8 cellular contexts compared by ENCODE assay signal in the genomic region with DNA sequence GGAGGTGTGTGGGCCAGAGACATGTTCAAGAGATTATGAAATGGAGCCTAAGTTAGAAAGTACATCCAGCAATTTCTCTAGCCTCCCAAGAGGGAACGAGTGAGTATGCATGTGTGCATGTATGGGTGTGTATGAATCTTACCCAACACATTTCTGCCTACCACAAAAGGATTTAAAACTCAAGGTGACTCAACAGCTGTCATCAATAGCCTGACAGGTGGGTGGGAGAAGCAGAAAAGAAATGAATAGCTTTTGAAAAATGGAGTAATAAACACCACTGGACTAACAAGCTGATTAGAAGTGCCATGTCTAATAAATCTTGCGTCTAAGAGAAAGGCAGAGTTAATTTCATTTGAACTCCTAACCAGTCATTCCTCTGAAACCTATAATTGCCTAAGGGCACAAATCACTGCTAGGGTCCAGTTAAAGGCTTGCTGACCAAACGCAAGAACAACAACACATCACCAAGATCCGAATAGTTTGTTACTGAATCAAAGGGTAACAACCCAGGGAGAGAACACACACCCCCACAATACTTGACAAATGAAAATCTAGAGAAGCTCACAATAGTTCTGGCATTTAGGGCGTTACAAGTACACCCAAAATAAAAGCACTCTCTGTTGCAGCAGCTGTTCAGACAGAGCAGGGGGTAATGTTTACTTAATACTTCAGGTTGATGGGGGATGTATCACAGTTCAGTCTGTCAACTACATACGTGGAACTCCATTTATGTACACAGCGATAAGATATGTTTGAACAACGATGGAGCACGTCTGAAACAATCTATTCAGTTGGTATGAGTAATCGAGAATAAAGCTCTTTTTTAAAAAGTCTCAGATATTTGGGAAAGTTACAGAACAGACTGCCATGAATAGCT. TPM values are rescaled to one million over a fixed set of nuclear protein-coding genes. Genes with fewer than 3 reads are reported as not detected.
DNase-seq lines count a peak whose midpoint lies in the region; ATAC-seq, FAIRE-seq and TF ChIP-seq lines count a peak whose summit lies in the region.

No MANE protein-coding gene starts in this region.

- H3K36me3 Mint-ChIP-seq in activated T-cell treated with anti-CD3 and anti-CD28 coated beads, Interleukin-2, amount 50 U/mL, for 4 hours (ENCODE audit: insufficient read depth) = peaks cover 15% of the 10 kb centered on the region
- H3K36me3 Mint-ChIP-seq in effector memory CD8-positive, alpha-beta T cell (ENCODE audit: insufficient read depth) = peaks cover 48% of the 10 kb centered on the region

- H3K27me3 Mint-ChIP-seq in activated T-cell treated with anti-CD3 and anti-CD28 coated beads, Interleukin-2, amount 50 U/mL, for 4 hours (ENCODE audit: low read depth) = no peaks in the 10 kb centered on the region
- no peaks in the 10 kb centered on the region for H3K27me3 Mint-ChIP-seq in effector memory CD8-positive, alpha-beta T cell

- H3K4me1 Mint-ChIP-seq in activated T-cell treated with anti-CD3 and anti-CD28 coated beads, Interleukin-2, amount 50 U/mL, for 4 hours (ENCODE audit: low read depth) = peaks cover 43% of the 10 kb centered on the region
- peaks cover 37 to 49% of the 10 kb centered on the region in 2 donors for H3K4me1 Mint-ChIP-seq in effector memory CD8-positive, alpha-beta T cell (ENCODE audit: low read depth in 2 of 2)

- H3K4me3 Mint-ChIP-seq in activated T-cell treated with anti-CD3 and anti-CD28 coated beads, Interleukin-2, amount 50 U/mL, for 4 hours = peak overlapping the region; percentile 98
- peak overlapping the region; percentile 99 for H3K4me3 Mint-ChIP-seq in effector memory CD8-positive, alpha-beta T cell

- no peaks in the 10 kb centered on the region for H3K9me3 Mint-ChIP-seq in activated T-cell treated with anti-CD3 and anti-CD28 coated beads, Interleukin-2, amount 50 U/mL, for 4 hours
- H3K9me3 Mint-ChIP-seq in effector memory CD8-positive, alpha-beta T cell = no peaks in the 10 kb centered on the region

- no peaks in the 10 kb centered on the region for H3K27me3 ChIP-seq in pancreas

- TF ChIP-seq CTCF in pancreas (IDR thresholded peaks at IDR 0.05) = no peak

- WGBS in pancreas, 2 donors = 9 to 11% methylated on average over 10 of the region's 10 CpGs

- H3K4me3 ChIP-seq in pancreas = peak overlapping the region in 3 of 4 donors; percentile 75 to 91 (median 82)

- FAIRE-seq in pancreas (lab: Jason Lieb, UNC) (no peak), RCC 7860 (lab: Jason Lieb, UNC) (no peak)

- H3K27ac Mint-ChIP-seq in effector memory CD8-positive, alpha-beta T cell = peak overlapping the region; percentile 97 to 99

- intact Hi-C loops in pancreas (cut with DNase I) = no loop called here

- H3K4me1 ChIP-seq in pancreas = peaks cover 25 to 39% (median 35%) of the 10 kb centered on the region in 3 donors

- no peak for DNase-seq in activated T-cell treated with anti-CD3 and anti-CD28 coated beads, Interleukin-2, amount 50 U/mL, for 4 hours
- DNase-seq in activated T-cell treated with anti-CD3 and anti-CD28 coated beads for 4 hours (no peak), NCI-H748 treated with DMSO at 0.1 percent for 48 hours (lab: John Stamatoyannopoulos, UW) (peak; percentile 87), pancreas (no peak), germinal center (ENCODE audit: low spot score) (no peak), RCC 7860 (ENCODE audit: low spot score) (no peak)
- no peak for DNase-seq in effector memory CD8-positive, alpha-beta T cell
- no peak for DNase-seq in activated CD4-positive, alpha-beta T cell treated with anti-CD3 and anti-CD28 coated beads, Interleukin-2, amount 50 U/mL, for 1 hour

- no peaks in the 10 kb centered on the region for H3K9me3 ChIP-seq in pancreas

- peak; percentile 21 to 34 for ATAC-seq in activated T-cell treated with anti-CD3 and anti-CD28 coated beads, Interleukin-2, amount 50 U/mL, for 4 hours
- ATAC-seq in effector memory CD8-positive, alpha-beta T cell (replicated peaks) = no peak
- peak; percentile 44 to 57 (median 51) for ATAC-seq in pancreas

- peaks cover 0 to 13% (median 0%) of the 10 kb centered on the region in 3 donors for H3K36me3 ChIP-seq in pancreas

- H3K27ac ChIP-seq in pancreas = peak overlapping the region; percentile 49 to 99 (median 92)

RNA-seq across cellular contexts. Expression of gene KIAA0319L, which starts 1.4 kb away (rescaled TPM):
- 10 to 100 TPM; 16.4 to 19.2 (median 17.4) TPM for total RNA-seq in activated T-cell treated with anti-CD3 and anti-CD28 coated beads, Interleukin-2, amount 50 U/mL, for 4 hours
- total RNA-seq in pancreas = 10 to 100 TPM; 41.7 to 50.8 (median 45.7) TPM
- 10 to 100 TPM; 22.9 to 37.4 TPM for polyA plus RNA-seq in pancreas

RNA-seq across cellular contexts. Expression of gene NCDN, which starts 1.8 kb away (rescaled TPM):
- 10 to 100 TPM; 60.6 to 61.8 (median 61.6) TPM for total RNA-seq in activated T-cell treated with anti-CD3 and anti-CD28 coated beads, Interleukin-2, amount 50 U/mL, for 4 hours
- 10 to 100 TPM in 1 of 6 donors, 1 to 10 TPM in 5; 4.4 to 12.8 (median 6.9) TPM for total RNA-seq in pancreas
- 10 to 100 TPM in 1 of 2 donors, 1 to 10 TPM in 1; 7.4 to 11.0 TPM for polyA plus RNA-seq in pancreas

RNA-seq across cellular contexts. Expression of gene TFAP2E, which starts 17.3 kb away (rescaled TPM):
- 1 to 10 TPM in 1 of 3 donors, under 1 TPM in 2; 0.55 to 1.3 (median 0.76) TPM for total RNA-seq in activated T-cell treated with anti-CD3 and anti-CD28 coated beads, Interleukin-2, amount 50 U/mL, for 4 hours
- total RNA-seq in pancreas = under 1 TPM; 0.08 to 0.87 (median 0.21) TPM
- polyA plus RNA-seq in pancreas = 1 to 10 TPM; 1.1 to 2.0 TPM

Comparison
In these comparisons a context has a peak if more than half of its experiments do, and no peak if none do; other contexts are left out.
1. RNA of gene NCDN, which starts 1.8 kb away (total RNA-seq): 60.6 to 61.8 TPM in activated T-cell treated with anti-CD3 and anti-CD28 coated beads, Interleukin-2, amount 50 U/mL, for 4 hours; 4.4 to 12.8 TPM in pancreas; every median in the first group is over 4 times any median in the second.